1 cellular context compared by ENCODE assay signal in the genomic region with DNA sequence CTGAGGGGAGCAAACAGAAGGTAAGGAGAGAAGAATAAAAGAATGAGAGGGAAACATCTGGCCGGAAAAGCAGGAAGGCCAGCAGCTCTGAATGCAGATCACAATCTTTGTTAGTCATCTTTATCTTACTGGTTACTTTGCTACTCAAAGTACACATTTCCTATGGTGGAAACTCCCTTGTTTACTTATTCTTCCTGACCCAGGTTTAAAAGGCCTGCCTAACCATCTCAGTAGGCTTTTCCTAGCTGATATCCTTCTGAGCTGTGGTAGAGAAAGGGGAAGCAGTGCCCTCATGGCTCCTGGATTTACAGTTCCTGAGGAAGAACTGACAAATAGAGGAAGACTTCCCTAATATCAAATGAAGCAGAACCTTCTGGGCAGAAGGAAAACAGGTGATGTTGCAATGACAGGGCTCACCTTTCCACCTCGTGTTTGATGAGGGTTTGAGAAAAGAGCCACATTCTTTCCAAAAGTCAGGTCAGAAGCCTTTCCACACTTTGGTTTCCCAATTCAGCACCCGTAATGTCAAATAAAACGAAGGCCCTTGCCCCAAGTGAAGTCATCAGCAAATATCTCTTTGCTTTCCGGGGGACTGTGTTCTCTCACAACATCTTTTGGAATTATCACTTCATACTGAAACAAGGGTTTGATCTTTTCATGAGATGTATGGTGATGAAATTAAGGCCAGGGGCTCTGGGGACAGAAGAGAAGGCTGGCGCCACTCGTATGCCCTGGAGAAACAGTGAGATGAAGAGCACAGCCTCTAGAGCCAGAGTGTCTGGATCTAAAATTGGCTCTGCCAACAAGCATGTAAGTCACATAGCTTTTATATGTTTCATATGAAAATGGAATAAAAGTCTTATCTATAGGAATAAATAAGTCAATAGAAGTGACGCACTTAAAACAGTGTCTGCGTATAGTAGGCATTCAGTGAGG.
TF ChIP-seq lines count a peak whose summit lies in the region.

No MANE protein-coding gene starts in this region.

TF ChIP-seq in HepG2, 621 proteins besides CTCF, POLR2A, EP300 and RAD21 (continued from another document and continues in another):
- TF ChIP-seq, protein P1, sequence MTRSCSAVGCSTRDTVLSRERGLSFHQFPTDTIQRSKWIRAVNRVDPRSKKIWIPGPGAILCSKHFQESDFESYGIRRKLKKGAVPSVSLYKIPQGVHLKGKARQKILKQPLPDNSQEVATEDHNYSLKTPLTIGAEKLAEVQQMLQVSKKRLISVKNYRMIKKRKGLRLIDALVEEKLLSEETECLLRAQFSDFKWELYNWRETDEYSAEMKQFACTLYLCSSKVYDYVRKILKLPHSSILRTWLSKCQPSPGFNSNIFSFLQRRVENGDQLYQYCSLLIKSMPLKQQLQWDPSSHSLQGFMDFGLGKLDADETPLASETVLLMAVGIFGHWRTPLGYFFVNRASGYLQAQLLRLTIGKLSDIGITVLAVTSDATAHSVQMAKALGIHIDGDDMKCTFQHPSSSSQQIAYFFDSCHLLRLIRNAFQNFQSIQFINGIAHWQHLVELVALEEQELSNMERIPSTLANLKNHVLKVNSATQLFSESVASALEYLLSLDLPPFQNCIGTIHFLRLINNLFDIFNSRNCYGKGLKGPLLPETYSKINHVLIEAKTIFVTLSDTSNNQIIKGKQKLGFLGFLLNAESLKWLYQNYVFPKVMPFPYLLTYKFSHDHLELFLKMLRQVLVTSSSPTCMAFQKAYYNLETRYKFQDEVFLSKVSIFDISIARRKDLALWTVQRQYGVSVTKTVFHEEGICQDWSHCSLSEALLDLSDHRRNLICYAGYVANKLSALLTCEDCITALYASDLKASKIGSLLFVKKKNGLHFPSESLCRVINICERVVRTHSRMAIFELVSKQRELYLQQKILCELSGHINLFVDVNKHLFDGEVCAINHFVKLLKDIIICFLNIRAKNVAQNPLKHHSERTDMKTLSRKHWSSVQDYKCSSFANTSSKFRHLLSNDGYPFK (CRISPR knock-in tag; IDR thresholded peaks at IDR 0.05; ENCODE audit: borderline replicate concordance), result no peak
- no peak for TF ChIP-seq NONO (IDR thresholded peaks at IDR 0.05)
- peak; percentile 79 for TF ChIP-seq NONO (CRISPR knock-in tag; conservative IDR thresholded peaks at IDR 0.05)
- no peak for TF ChIP-seq FIP1L1 (IDR thresholded peaks at IDR 0.05; ENCODE audit: borderline replicate concordance, insufficient read depth, low read depth, low read length)
- TF ChIP-seq PITX1 (CRISPR knock-in tag; IDR thresholded peaks at IDR 0.05), result peak; percentile 81
- 0 out of 2 replicates have a peak, but pooled peaks have one; percentile 13 for TF ChIP-seq STAT5B (CRISPR knock-in tag; IDR thresholded peaks at IDR 0.05)
- TF ChIP-seq, protein P2, sequence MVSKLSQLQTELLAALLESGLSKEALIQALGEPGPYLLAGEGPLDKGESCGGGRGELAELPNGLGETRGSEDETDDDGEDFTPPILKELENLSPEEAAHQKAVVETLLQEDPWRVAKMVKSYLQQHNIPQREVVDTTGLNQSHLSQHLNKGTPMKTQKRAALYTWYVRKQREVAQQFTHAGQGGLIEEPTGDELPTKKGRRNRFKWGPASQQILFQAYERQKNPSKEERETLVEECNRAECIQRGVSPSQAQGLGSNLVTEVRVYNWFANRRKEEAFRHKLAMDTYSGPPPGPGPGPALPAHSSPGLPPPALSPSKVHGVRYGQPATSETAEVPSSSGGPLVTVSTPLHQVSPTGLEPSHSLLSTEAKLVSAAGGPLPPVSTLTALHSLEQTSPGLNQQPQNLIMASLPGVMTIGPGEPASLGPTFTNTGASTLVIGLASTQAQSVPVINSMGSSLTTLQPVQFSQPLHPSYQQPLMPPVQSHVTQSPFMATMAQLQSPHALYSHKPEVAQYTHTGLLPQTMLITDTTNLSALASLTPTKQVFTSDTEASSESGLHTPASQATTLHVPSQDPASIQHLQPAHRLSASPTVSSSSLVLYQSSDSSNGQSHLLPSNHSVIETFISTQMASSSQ (IDR thresholded peaks at IDR 0.05; ENCODE audit: low read depth), result peak; percentile 68
- TF ChIP-seq, protein P2 (CRISPR knock-in tag; IDR thresholded peaks at IDR 0.05; ENCODE audit: borderline replicate concordance), result peak; percentile 81; the same call in 1 of the 2 replicates
- TF ChIP-seq, protein P3, sequence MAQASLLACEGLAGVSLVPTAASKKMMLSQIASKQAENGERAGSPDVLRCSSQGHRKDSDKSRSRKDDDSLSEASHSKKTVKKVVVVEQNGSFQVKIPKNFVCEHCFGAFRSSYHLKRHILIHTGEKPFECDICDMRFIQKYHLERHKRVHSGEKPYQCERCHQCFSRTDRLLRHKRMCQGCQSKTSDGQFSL (CRISPR knock-in tag; IDR thresholded peaks at IDR 0.05), result no peak; the same call in 1 of the 2 replicates
- TF ChIP-seq, protein P4, sequence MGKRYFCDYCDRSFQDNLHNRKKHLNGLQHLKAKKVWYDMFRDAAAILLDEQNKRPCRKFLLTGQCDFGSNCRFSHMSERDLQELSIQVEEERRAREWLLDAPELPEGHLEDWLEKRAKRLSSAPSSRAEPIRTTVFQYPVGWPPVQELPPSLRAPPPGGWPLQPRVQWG (CRISPR knock-in tag; IDR thresholded peaks at IDR 0.05; ENCODE audit: borderline replicate concordance, low read depth), result no peak
- TF ChIP-seq DNMT1 (CRISPR knock-in tag; IDR thresholded peaks at IDR 0.05), result no peak
- TF ChIP-seq BORCS8-MEF2B (CRISPR knock-in tag; IDR thresholded peaks at IDR 0.05), result 0 out of 2 replicates have a peak, but pooled peaks have one; percentile 49
- peak; percentile 41 for TF ChIP-seq ZNF781 (CRISPR knock-in tag; IDR thresholded peaks at IDR 0.05; ENCODE audit: borderline replicate concordance, not compliant biosample characterization)
- TF ChIP-seq IKZF1 (IDR thresholded peaks at IDR 0.05), result no peak
- TF ChIP-seq, protein P5, sequence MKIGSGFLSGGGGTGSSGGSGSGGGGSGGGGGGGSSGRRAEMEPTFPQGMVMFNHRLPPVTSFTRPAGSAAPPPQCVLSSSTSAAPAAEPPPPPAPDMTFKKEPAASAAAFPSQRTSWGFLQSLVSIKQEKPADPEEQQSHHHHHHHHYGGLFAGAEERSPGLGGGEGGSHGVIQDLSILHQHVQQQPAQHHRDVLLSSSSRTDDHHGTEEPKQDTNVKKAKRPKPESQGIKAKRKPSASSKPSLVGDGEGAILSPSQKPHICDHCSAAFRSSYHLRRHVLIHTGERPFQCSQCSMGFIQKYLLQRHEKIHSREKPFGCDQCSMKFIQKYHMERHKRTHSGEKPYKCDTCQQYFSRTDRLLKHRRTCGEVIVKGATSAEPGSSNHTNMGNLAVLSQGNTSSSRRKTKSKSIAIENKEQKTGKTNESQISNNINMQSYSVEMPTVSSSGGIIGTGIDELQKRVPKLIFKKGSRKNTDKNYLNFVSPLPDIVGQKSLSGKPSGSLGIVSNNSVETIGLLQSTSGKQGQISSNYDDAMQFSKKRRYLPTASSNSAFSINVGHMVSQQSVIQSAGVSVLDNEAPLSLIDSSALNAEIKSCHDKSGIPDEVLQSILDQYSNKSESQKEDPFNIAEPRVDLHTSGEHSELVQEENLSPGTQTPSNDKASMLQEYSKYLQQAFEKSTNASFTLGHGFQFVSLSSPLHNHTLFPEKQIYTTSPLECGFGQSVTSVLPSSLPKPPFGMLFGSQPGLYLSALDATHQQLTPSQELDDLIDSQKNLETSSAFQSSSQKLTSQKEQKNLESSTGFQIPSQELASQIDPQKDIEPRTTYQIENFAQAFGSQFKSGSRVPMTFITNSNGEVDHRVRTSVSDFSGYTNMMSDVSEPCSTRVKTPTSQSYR (CRISPR knock-in tag; IDR thresholded peaks at IDR 0.05; ENCODE audit: borderline replicate concordance), result peak; percentile 50; the same call in 1 of the 2 replicates
- TF ChIP-seq, protein P6, sequence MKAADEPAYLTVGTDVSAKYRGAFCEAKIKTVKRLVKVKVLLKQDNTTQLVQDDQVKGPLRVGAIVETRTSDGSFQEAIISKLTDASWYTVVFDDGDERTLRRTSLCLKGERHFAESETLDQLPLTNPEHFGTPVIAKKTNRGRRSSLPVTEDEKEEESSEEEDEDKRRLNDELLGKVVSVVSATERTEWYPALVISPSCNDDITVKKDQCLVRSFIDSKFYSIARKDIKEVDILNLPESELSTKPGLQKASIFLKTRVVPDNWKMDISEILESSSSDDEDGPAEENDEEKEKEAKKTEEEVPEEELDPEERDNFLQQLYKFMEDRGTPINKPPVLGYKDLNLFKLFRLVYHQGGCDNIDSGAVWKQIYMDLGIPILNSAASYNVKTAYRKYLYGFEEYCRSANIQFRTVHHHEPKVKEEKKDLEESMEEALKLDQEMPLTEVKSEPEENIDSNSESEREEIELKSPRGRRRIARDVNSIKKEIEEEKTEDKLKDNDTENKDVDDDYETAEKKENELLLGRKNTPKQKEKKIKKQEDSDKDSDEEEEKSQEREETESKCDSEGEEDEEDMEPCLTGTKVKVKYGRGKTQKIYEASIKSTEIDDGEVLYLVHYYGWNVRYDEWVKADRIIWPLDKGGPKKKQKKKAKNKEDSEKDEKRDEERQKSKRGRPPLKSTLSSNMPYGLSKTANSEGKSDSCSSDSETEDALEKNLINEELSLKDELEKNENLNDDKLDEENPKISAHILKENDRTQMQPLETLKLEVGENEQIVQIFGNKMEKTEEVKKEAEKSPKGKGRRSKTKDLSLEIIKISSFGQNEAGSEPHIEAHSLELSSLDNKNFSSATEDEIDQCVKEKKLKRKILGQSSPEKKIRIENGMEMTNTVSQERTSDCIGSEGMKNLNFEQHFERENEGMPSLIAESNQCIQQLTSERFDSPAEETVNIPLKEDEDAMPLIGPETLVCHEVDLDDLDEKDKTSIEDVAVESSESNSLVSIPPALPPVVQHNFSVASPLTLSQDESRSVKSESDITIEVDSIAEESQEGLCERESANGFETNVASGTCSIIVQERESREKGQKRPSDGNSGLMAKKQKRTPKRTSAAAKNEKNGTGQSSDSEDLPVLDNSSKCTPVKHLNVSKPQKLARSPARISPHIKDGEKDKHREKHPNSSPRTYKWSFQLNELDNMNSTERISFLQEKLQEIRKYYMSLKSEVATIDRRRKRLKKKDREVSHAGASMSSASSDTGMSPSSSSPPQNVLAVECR (CRISPR knock-in tag; IDR thresholded peaks at IDR 0.05; ENCODE audit: borderline replicate concordance), result peak; percentile 63; the same call in 1 of the 2 replicates
- TF ChIP-seq ZNF446 (CRISPR knock-in tag; IDR thresholded peaks at IDR 0.05), result no peak
- TF ChIP-seq HNRNPL (IDR thresholded peaks at IDR 0.05; ENCODE audit: low read depth, low read length), result no peak
- TF ChIP-seq, protein P7, sequence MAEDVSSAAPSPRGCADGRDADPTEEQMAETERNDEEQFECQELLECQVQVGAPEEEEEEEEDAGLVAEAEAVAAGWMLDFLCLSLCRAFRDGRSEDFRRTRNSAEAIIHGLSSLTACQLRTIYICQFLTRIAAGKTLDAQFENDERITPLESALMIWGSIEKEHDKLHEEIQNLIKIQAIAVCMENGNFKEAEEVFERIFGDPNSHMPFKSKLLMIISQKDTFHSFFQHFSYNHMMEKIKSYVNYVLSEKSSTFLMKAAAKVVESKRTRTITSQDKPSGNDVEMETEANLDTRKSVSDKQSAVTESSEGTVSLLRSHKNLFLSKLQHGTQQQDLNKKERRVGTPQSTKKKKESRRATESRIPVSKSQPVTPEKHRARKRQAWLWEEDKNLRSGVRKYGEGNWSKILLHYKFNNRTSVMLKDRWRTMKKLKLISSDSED (CRISPR knock-in tag; IDR thresholded peaks at IDR 0.05), result no peak
- no peak for TF ChIP-seq RARG (CRISPR knock-in tag; IDR thresholded peaks at IDR 0.05; ENCODE audit: low read depth)
- TF ChIP-seq, protein P8, sequence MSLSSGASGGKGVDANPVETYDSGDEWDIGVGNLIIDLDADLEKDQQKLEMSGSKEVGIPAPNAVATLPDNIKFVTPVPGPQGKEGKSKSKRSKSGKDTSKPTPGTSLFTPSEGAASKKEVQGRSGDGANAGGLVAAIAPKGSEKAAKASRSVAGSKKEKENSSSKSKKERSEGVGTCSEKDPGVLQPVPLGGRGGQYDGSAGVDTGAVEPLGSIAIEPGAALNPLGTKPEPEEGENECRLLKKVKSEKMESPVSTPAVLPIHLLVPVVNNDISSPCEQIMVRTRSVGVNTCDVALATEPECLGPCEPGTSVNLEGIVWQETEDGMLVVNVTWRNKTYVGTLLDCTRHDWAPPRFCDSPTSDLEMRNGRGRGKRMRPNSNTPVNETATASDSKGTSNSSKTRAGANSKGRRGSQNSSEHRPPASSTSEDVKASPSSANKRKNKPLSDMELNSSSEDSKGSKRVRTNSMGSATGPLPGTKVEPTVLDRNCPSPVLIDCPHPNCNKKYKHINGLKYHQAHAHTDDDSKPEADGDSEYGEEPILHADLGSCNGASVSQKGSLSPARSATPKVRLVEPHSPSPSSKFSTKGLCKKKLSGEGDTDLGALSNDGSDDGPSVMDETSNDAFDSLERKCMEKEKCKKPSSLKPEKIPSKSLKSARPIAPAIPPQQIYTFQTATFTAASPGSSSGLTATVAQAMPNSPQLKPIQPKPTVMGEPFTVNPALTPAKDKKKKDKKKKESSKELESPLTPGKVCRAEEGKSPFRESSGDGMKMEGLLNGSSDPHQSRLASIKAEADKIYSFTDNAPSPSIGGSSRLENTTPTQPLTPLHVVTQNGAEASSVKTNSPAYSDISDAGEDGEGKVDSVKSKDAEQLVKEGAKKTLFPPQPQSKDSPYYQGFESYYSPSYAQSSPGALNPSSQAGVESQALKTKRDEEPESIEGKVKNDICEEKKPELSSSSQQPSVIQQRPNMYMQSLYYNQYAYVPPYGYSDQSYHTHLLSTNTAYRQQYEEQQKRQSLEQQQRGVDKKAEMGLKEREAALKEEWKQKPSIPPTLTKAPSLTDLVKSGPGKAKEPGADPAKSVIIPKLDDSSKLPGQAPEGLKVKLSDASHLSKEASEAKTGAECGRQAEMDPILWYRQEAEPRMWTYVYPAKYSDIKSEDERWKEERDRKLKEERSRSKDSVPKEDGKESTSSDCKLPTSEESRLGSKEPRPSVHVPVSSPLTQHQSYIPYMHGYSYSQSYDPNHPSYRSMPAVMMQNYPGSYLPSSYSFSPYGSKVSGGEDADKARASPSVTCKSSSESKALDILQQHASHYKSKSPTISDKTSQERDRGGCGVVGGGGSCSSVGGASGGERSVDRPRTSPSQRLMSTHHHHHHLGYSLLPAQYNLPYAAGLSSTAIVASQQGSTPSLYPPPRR (CRISPR knock-in tag; IDR thresholded peaks at IDR 0.05; ENCODE audit: borderline replicate concordance), result peak; percentile 93
